9 cellular contexts compared by ENCODE assay signal in genomic region chr17:42266918-42267766, GRCh38. TPM values are rescaled to one million over a fixed set of nuclear protein-coding genes. Genes with fewer than 3 reads are reported as not detected.
DNase-seq lines count a peak whose midpoint lies in the region; ATAC-seq and TF ChIP-seq lines count a peak whose summit lies in the region.
"Had no signal": no experiment of that assay in that cellular context is flagged by ENCODE, and none has a peak within 500 bp of the region (broad histone marks: within the 10 kb centered on the region; RNA-seq: fewer than 3 reads in every experiment).

No MANE protein-coding gene starts in this region.

- H3K9me3 Mint-ChIP-seq in MCF 10A (ENCODE audit: unreplicated experiment): no peaks in the 10 kb centered on the region

- no TSS peak for BruUV-seq in MCF 10A (replicated peaks; lab: Mats Ljungman, UMichigan)

- no peak for TF ChIP-seq CTCF in MCF 10A (IDR thresholded peaks at IDR 0.05; ENCODE audit: unreplicated experiment)
- no peak for TF ChIP-seq CTCF in breast epithelium (IDR thresholded peaks at IDR 0.05)
- TF ChIP-seq CTCF in transverse colon (IDR thresholded peaks at IDR 0.05): no peak

- H3K36me3 ChIP-seq in breast epithelium (no peaks in the 10 kb centered on the region), transverse colon (no peaks in the 10 kb centered on the region)

- intact Hi-C loops in MCF 10A (cut with micrococcal nuclease) (no loop called here), breast epithelium (cut with DNase I; ENCODE audit: low total_unique reads) (no loop called here), transverse colon (cut with DNase I; ENCODE audit: low total_unique reads) (no loop called here)

- no peaks in the 10 kb centered on the region for H3K9me3 ChIP-seq in breast epithelium
- no peaks in the 10 kb centered on the region for H3K9me3 ChIP-seq in transverse colon

- no peak overlapping the region for H3K27ac ChIP-seq in breast epithelium
- H3K27ac ChIP-seq in transverse colon: peak overlapping the region; percentile 28 to 53 (median 32)

- no peaks in the 10 kb centered on the region for H3K36me3 Mint-ChIP-seq in MCF 10A (ENCODE audit: insufficient read depth, unreplicated experiment)

- DNase-seq in MCF 10A (ENCODE audit: unreplicated experiment) (peak; percentile 81), breast epithelium (ENCODE audit: low spot score in 2 of 2) (no peak), fibroblast of peridontal ligament (ENCODE audit: extremely low read depth) (peak; percentile 96), transverse colon (no peak), HK-2 (ENCODE audit: unreplicated experiment) (no peak)
- DNase-seq in activated CD4-positive, alpha-beta T cell treated with anti-CD3 and anti-CD28 coated beads, Interleukin-2, amount 50 U/mL, for 1 hour: peak; percentile 44

- H3K27me3 Mint-ChIP-seq in MCF 10A (ENCODE audit: insufficient read depth, unreplicated experiment): no peaks in the 10 kb centered on the region

- ATAC-seq in GM19463 (IDR thresholded peaks at IDR 0.05; ENCODE audit: unreplicated experiment) (no peak), HG03196 (IDR thresholded peaks at IDR 0.05; ENCODE audit: unreplicated experiment) (no peak)

- POLR2A ChIA-PET in MCF 10A (lab: Yijun Ruan, JAX): interaction anchor here (0.6 to 2.9 kb wide), 5 partner anchors 9 to 35 kb away, joined by 4 to 19 read pairs (median 6); partner anchors contain the start of gene STAT5B

- H3K4me1 Mint-ChIP-seq in MCF 10A (ENCODE audit: insufficient read depth, unreplicated experiment): peaks cover 7% of the 10 kb centered on the region

- CTCF ChIA-PET in MCF 10A (lab: Yijun Ruan, JAX): interaction anchor here (0.6 to 1.0 kb wide), 2 partner anchors 10 to 77 kb away, joined by 3 to 4 read pairs; no protein-coding TSS in a partner anchor

- TF ChIP-seq POLR2A in breast epithelium (IDR thresholded peaks at IDR 0.05) (no peak), transverse colon (IDR thresholded peaks at IDR 0.05) (no peak)

- H3K4me3 ChIP-seq in breast epithelium: no peak overlapping the region
- no peak overlapping the region for H3K4me3 ChIP-seq in transverse colon
- H3K4me3 ChIP-seq: skin epidermis had no signal

- in situ Hi-C loops in transverse colon (cut with MboI; ENCODE audit: low pct_ligation_motif_present in 1 of 4, low pct_unique_long_range_greater_than_20kb in 1 of 4, low sequenced_read_pairs in 3 of 4): no loop called here

- H3K4me3 Mint-ChIP-seq in MCF 10A (ENCODE audit: unreplicated experiment): no peak overlapping the region

- H3K27me3 ChIP-seq in breast epithelium (no peaks in the 10 kb centered on the region), transverse colon (no peaks in the 10 kb centered on the region)

- H3K4me1 ChIP-seq in breast epithelium (peaks cover 0 to 7% of the 10 kb centered on the region in 2 donors), transverse colon (peaks cover 0 to 49% (median 13%) of the 10 kb centered on the region in 4 donors)

- H3K27ac Mint-ChIP-seq in MCF 10A (ENCODE audit: low read depth, unreplicated experiment): no peak overlapping the region

- peak; percentile 94 for TF ChIP-seq EP300 in transverse colon (IDR thresholded peaks at IDR 0.05; ENCODE audit: low read depth)

- WGBS in transverse colon (ENCODE audit: low coverage in 1 of 2), 2 donors: 58 to 66% methylated on average over 9 of the region's 9 CpGs

RNA-seq across cellular contexts. Expression of gene STAT5B, which starts 9.0 kb away (rescaled TPM):
- total RNA-seq in MCF 10A (2022): 29.8 and 32.6 TPM in 2 replicates
- total RNA-seq in breast epithelium: 100 to 1,000 TPM in 2 of 3 donors, 10 to 100 TPM in 1; 97.2 to 130 (median 101) TPM
- total RNA-seq in transverse colon: 100 to 1,000 TPM in 2 of 4 donors, 10 to 100 TPM in 2; 51.3 to 151 (median 79.1) TPM

RNA-seq across cellular contexts. Expression of gene STAT5A, which starts 21.2 kb away (rescaled TPM):
- total RNA-seq in MCF 10A (2022): 1.0 and 1.7 TPM in 2 replicates
- 100 to 1,000 TPM in 1 of 3 donors, 10 to 100 TPM in 2; 72.8 to 363 (median 78.9) TPM for total RNA-seq in breast epithelium
- total RNA-seq in transverse colon: 10 to 100 TPM; 36.2 to 93.7 (median 50.3) TPM

Comparison
In these comparisons a context has a peak if more than half of its experiments do, and no peak if none do; other contexts are left out.
1. DNase-seq: peak in MCF 10A (single experiment), activated CD4-positive, alpha-beta T cell treated with anti-CD3 and anti-CD28 coated beads, Interleukin-2, amount 50 U/mL, for 1 hour (single experiment) and fibroblast of peridontal ligament (single experiment); none in breast epithelium (0 of 2), transverse colon (single experiment) and HK-2 (single experiment).
2. RNA of gene STAT5A, which starts 21.2 kb away (total RNA-seq): 72.8 to 363 TPM in breast epithelium and 36.2 to 93.7 TPM in transverse colon; 1.0 to 1.7 TPM in MCF 10A; every median in the first group is over 10 times any median in the second.
3. H3K27ac ChIP-seq: peak in transverse colon (4 of 4); none in breast epithelium (0 of 2).